In the genomic region with DNA sequence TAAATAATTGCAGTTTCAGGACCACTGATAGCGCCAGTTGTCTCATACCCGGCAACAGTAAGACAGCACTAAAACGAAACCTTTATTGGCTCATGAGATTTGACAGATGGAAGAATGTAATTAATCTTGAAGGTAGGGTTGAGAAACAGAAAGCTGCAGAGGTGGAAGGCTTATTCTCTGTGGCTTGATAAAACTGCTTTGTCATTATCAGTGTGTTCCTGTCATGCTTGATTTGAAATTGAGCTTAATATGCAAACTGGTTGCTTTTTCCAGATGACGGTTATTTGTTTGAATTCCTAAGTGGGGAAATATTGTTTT, we compare ENCODE assay signal across 2 cellular contexts.
TF ChIP-seq lines count a peak whose summit lies in the region.

No MANE protein-coding gene starts in this region.

TF ChIP-seq in HEK293, 187 proteins besides CTCF, POLR2A, EP300 and RAD21 (continued from another document):
- TF ChIP-seq, protein P1, sequence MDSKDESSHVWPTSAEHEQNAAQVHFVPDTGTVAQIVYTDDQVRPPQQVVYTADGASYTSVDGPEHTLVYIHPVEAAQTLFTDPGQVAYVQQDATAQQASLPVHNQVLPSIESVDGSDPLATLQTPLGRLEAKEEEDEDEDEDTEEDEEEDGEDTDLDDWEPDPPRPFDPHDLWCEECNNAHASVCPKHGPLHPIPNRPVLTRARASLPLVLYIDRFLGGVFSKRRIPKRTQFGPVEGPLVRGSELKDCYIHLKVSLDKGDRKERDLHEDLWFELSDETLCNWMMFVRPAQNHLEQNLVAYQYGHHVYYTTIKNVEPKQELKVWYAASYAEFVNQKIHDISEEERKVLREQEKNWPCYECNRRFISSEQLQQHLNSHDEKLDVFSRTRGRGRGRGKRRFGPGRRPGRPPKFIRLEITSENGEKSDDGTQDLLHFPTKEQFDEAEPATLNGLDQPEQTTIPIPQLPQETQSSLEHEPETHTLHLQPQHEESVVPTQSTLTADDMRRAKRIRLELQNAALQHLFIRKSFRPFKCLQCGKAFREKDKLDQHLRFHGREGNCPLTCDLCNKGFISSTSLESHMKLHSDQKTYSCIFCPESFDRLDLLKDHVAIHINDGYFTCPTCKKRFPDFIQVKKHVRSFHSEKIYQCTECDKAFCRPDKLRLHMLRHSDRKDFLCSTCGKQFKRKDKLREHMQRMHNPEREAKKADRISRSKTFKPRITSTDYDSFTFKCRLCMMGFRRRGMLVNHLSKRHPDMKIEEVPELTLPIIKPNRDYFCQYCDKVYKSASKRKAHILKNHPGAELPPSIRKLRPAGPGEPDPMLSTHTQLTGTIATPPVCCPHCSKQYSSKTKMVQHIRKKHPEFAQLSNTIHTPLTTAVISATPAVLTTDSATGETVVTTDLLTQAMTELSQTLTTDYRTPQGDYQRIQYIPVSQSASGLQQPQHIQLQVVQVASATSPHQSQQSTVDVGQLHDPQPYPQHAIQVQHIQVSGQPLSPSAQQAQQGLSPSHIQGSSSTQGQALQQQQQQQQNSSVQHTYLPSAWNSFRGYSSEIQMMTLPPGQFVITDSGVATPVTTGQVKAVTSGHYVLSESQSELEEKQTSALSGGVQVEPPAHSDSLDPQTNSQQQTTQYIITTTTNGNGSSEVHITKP (tag by site-specific recombination; IDR thresholded peaks at IDR 0.05) = no peak
- TF ChIP-seq ZNF768 (tag by site-specific recombination; IDR thresholded peaks at IDR 0.05) (no peak), ZNF274 (IDR thresholded peaks at IDR 0.05; ENCODE audit: low read length) (no peak), ZNF274 (tag by site-specific recombination; IDR thresholded peaks at IDR 0.05; ENCODE audit: borderline replicate concordance) (no peak), BCL11A (tag by site-specific recombination; IDR thresholded peaks at IDR 0.05; ENCODE audit: low read depth) (no peak)
- TF ChIP-seq, protein P2, sequence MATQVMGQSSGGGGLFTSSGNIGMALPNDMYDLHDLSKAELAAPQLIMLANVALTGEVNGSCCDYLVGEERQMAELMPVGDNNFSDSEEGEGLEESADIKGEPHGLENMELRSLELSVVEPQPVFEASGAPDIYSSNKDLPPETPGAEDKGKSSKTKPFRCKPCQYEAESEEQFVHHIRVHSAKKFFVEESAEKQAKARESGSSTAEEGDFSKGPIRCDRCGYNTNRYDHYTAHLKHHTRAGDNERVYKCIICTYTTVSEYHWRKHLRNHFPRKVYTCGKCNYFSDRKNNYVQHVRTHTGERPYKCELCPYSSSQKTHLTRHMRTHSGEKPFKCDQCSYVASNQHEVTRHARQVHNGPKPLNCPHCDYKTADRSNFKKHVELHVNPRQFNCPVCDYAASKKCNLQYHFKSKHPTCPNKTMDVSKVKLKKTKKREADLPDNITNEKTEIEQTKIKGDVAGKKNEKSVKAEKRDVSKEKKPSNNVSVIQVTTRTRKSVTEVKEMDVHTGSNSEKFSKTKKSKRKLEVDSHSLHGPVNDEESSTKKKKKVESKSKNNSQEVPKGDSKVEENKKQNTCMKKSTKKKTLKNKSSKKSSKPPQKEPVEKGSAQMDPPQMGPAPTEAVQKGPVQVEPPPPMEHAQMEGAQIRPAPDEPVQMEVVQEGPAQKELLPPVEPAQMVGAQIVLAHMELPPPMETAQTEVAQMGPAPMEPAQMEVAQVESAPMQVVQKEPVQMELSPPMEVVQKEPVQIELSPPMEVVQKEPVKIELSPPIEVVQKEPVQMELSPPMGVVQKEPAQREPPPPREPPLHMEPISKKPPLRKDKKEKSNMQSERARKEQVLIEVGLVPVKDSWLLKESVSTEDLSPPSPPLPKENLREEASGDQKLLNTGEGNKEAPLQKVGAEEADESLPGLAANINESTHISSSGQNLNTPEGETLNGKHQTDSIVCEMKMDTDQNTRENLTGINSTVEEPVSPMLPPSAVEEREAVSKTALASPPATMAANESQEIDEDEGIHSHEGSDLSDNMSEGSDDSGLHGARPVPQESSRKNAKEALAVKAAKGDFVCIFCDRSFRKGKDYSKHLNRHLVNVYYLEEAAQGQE (tag by site-specific recombination; IDR thresholded peaks at IDR 0.05) = peak; percentile 94

TF ChIP-seq in SK-N-SH, 30 proteins besides CTCF, POLR2A, EP300 and RAD21 (continued from another document):
- TF ChIP-seq MXI1 (IDR thresholded peaks at IDR 0.05; ENCODE audit: low read depth, low read length) (peak; percentile 50; the same call in 1 of the 2 replicates), RCOR1 (IDR thresholded peaks at IDR 0.05; ENCODE audit: low read length) (no peak), FOXJ3 (CRISPR knock-in tag; IDR thresholded peaks at IDR 0.05) (no peak)
- TF ChIP-seq, protein P3, sequence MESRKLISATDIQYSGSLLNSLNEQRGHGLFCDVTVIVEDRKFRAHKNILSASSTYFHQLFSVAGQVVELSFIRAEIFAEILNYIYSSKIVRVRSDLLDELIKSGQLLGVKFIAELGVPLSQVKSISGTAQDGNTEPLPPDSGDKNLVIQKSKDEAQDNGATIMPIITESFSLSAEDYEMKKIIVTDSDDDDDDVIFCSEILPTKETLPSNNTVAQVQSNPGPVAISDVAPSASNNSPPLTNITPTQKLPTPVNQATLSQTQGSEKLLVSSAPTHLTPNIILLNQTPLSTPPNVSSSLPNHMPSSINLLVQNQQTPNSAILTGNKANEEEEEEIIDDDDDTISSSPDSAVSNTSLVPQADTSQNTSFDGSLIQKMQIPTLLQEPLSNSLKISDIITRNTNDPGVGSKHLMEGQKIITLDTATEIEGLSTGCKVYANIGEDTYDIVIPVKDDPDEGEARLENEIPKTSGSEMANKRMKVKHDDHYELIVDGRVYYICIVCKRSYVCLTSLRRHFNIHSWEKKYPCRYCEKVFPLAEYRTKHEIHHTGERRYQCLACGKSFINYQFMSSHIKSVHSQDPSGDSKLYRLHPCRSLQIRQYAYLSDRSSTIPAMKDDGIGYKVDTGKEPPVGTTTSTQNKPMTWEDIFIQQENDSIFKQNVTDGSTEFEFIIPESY (IDR thresholded peaks at IDR 0.05; ENCODE audit: borderline replicate concordance, low read depth) = no peak
- TF ChIP-seq, protein P2 (IDR thresholded peaks at IDR 0.05; ENCODE audit: low read depth, low read length) = peak; percentile 96
